ENCODE assay signal across 17 cellular contexts in genomic region chr7:44334734-44335097, GRCh38. TPM values are rescaled to one million over a fixed set of nuclear protein-coding genes. Genes with fewer than 3 reads are reported as not detected.
DNase-seq lines count a peak whose midpoint lies in the region; ATAC-seq, FAIRE-seq and TF ChIP-seq lines count a peak whose summit lies in the region.
"Had no signal": no experiment of that assay in that cellular context is flagged by ENCODE, and none has a peak within 500 bp of the region (broad histone marks: within the 10 kb centered on the region; RNA-seq: fewer than 3 reads in every experiment).

No MANE protein-coding gene starts in this region.

- H3K4me1 ChIP-seq in right atrium auricular region: peaks cover 0 to 23% of the 10 kb centered on the region in 2 donors
- H3K4me1 ChIP-seq in neuronal stem cell (ENCODE audit: control insufficient read depth in 2 of 2, insufficient read depth in 1 of 2, low read depth in 1 of 2, low read length in 2 of 2): no peaks in the 10 kb centered on the region

- peak overlapping the region; percentile 12 for H3K9ac ChIP-seq in neuronal stem cell (ENCODE audit: low read depth, low read length, poor library complexity)

- no peak overlapping the region for H2BK15ac ChIP-seq in neuronal stem cell (ENCODE audit: low read length)

- no peak overlapping the region for H2AK5ac ChIP-seq in neuronal stem cell (ENCODE audit: low read depth, low read length)

- no peak overlapping the region for H2AFZ ChIP-seq in neuronal stem cell (ENCODE audit: low read length)

- no peak overlapping the region for H4K8ac ChIP-seq in neuronal stem cell (ENCODE audit: low read depth, low read length)

- no peak overlapping the region for H3K4me2 ChIP-seq in neuronal stem cell (ENCODE audit: insufficient read depth, low read length, poor library complexity, severe bottlenecking)

- no peak overlapping the region for H4K91ac ChIP-seq in neuronal stem cell (ENCODE audit: low read depth, low read length, poor library complexity)

- no CpG with 5 or more reads among the region's 11 CpGs for WGBS in neuronal stem cell (ENCODE audit: extremely low coverage in 2 of 2, insufficient read length in 2 of 2, insufficient replicate concordance in 1 of 2), 2 donors

- H3K23ac ChIP-seq in neuronal stem cell (ENCODE audit: low read depth, low read length, poor library complexity): no peak overlapping the region

- peak overlapping the region; percentile 72 to 88 for H3K27ac ChIP-seq in right atrium auricular region
- peak overlapping the region; percentile 82 for H3K27ac ChIP-seq in caudate nucleus (ENCODE audit: low read depth, low read length)
- no peak overlapping the region for H3K27ac ChIP-seq in neuronal stem cell (replicated peaks; ENCODE audit: low read length)

- no peak overlapping the region for H2BK12ac ChIP-seq in neuronal stem cell (ENCODE audit: low read length)

- H2BK120ac ChIP-seq in neuronal stem cell (ENCODE audit: low read depth, low read length): no peak overlapping the region

- no peaks in the 10 kb centered on the region for H3K36me3 ChIP-seq in right atrium auricular region
- no peaks in the 10 kb centered on the region for H3K36me3 ChIP-seq in neuronal stem cell (replicated peaks in 1 of 2; ENCODE audit: control insufficient read depth in 2 of 2, insufficient read depth in 2 of 2, low read length in 2 of 2)

- no peak overlapping the region for H2BK5ac ChIP-seq in neuronal stem cell (ENCODE audit: low read length)

- H3K4me3 ChIP-seq in right atrium auricular region (no peak overlapping the region), neuronal stem cell (ENCODE audit: low read length in 2 of 2) (no peak overlapping the region)

- no peak for DNase-seq in right atrium auricular region (ENCODE audit: low spot score)
- DNase-seq in Right ventricle myocardium inferior (ENCODE audit: missing footprints): no peak
- DNase-seq in caudate nucleus (lab: John Stamatoyannopoulos, UW): no peak
- DNase-seq in neuronal stem cell (ENCODE audit: low spot score): no peak
- DNase-seq in GM12891 (ENCODE audit: insufficient read length, low spot score): no peak
- no peak for DNase-seq in hippocampal formation (lab: John Stamatoyannopoulos, UW)
- DNase-seq: Calu3; CD4-positive, alpha-beta T cell; DMS 273 treated with DMSO at 0.1 percent for 48 hours; GOT3; H9 had no signal

- TF ChIP-seq POLR2A in GM12891 (IDR thresholded peaks at IDR 0.05; ENCODE audit: low read depth, low read length): no peak

- no peak for ATAC-seq in Right ventricle myocardium inferior
- no peak for ATAC-seq in HG03469 (IDR thresholded peaks at IDR 0.05; ENCODE audit: unreplicated experiment)
- ATAC-seq: HepG2 had no signal

- no peaks in the 10 kb centered on the region for H3K79me1 ChIP-seq in neuronal stem cell (ENCODE audit: low read depth, low read length)

- TF ChIP-seq CTCF in right atrium auricular region (IDR thresholded peaks at IDR 0.05): no peak

- H3K14ac ChIP-seq in neuronal stem cell (ENCODE audit: low read length): no peak overlapping the region

- intact Hi-C loops in Right ventricle myocardium inferior (cut with DNase I): no loop called here

- no peak for FAIRE-seq in GM12891 (lab: Jason Lieb, UNC)
- FAIRE-seq: A204.1, GM18507, HepG2, HTR-8/SVneo had no signal

- H3K27me3 ChIP-seq in right atrium auricular region: no peaks in the 10 kb centered on the region
- H3K27me3 ChIP-seq in neuronal stem cell (ENCODE audit: control insufficient read depth in 3 of 3, insufficient read depth in 3 of 3, low read depth in 1 of 3, low read length in 3 of 3): peaks cover 0 to 16% (median 0%) of the 10 kb centered on the region in 3 experiments

- H3K4ac ChIP-seq in neuronal stem cell (ENCODE audit: low read length): no peak overlapping the region

- H3K18ac ChIP-seq in neuronal stem cell (ENCODE audit: low read length): no peak overlapping the region

- H3K9me3 ChIP-seq in right atrium auricular region: peaks cover 0 to 8% of the 10 kb centered on the region in 2 donors
- H3K9me3 ChIP-seq in neuronal stem cell (replicated peaks in 1 of 2; ENCODE audit: control insufficient read depth in 2 of 2, insufficient read depth in 1 of 2, low read depth in 1 of 2, low read length in 2 of 2): no peaks in the 10 kb centered on the region

TF ChIP-seq in GM12891, 5 proteins besides CTCF, POLR2A, EP300 and RAD21:
- TF ChIP-seq POLR2AphosphoS5 (IDR thresholded peaks at IDR 0.05; ENCODE audit: low read depth, low read length) (no peak), TAF1 (IDR thresholded peaks at IDR 0.05; ENCODE audit: low read depth, low read length) (no peak), SPI1 (IDR thresholded peaks at IDR 0.05; ENCODE audit: low read depth, low read length) (no peak)

RNA-seq across cellular contexts. Expression of gene CAMK2B, which starts 9.3 kb away (rescaled TPM):
- total RNA-seq in right atrium auricular region: 10 to 100 TPM; 79.9 to 84.7 TPM
- total RNA-seq in Right ventricle myocardium inferior: 95.4 TPM
- 0.79 TPM for polyA plus RNA-seq in neuronal stem cell (2013, experiment 1 of 2)
- 0.65 TPM for polyA plus RNA-seq in neuronal stem cell (2013, experiment 2 of 2)
- 0.65 TPM for polyA plus RNA-seq in GM12891 (2012; ENCODE audit: low read depth, missing spikeins)
- total RNA-seq: B cell; Calu3; CD4-positive, alpha-beta T cell had no signal
